ENCODE assay signal across 9 cellular contexts in the genomic region with DNA sequence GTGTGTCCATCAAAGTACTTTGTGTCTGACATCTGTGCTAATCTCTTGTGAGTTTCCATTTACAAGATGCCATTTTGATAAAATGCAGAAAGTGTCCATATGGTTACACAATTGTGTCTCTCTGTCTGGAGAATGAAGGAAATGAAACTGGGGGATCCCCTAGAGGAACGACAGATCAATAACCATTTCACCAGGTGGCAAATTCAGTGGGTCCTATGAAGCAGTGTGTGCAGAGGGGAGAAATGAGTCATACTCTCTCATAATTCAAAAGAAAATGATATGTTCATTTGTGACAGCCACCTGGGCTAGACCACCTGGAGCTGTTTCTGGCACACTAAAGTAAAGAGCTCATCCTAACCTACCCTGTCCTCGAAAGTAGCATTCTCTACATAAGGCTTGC. TPM values are rescaled to one million over a fixed set of nuclear protein-coding genes. Genes with fewer than 3 reads are reported as not detected.
DNase-seq lines count a peak whose midpoint lies in the region; ATAC-seq and TF ChIP-seq lines count a peak whose summit lies in the region.
"Had no signal": no experiment of that assay in that cellular context is flagged by ENCODE, and none has a peak within 500 bp of the region (broad histone marks: within the 10 kb centered on the region; RNA-seq: fewer than 3 reads in every experiment).

No MANE protein-coding gene starts in this region.

- no peak overlapping the region for H3K27ac Mint-ChIP-seq in MCF 10A (ENCODE audit: low read depth, unreplicated experiment)

- H3K4me3 Mint-ChIP-seq in MCF 10A (ENCODE audit: unreplicated experiment) = no peak overlapping the region

- WGBS in right lobe of liver (ENCODE audit: insufficient coverage, low coverage, low lambda C conversion rate, missing lambda C conversion rate) = 13% methylated on average over 1 of the region's 2 CpGs

- no peaks in the 10 kb centered on the region for H3K36me3 ChIP-seq in right lobe of liver

- H3K27ac ChIP-seq in right lobe of liver = no peak overlapping the region
- H3K27ac ChIP-seq: epithelial cell of prostate had no signal

- TF ChIP-seq CTCF in right lobe of liver (IDR thresholded peaks at IDR 0.05) (no peak), MCF 10A (IDR thresholded peaks at IDR 0.05; ENCODE audit: unreplicated experiment) (no peak)

- H3K27me3 Mint-ChIP-seq in MCF 10A (ENCODE audit: insufficient read depth, unreplicated experiment) = no peaks in the 10 kb centered on the region

- no peaks in the 10 kb centered on the region for H3K4me1 Mint-ChIP-seq in MCF 10A (ENCODE audit: insufficient read depth, unreplicated experiment)

- intact Hi-C loops in right lobe of liver (cut with DNase I) = no loop called here
- intact Hi-C loops in MCF 10A (cut with micrococcal nuclease) = no loop called here

- no peak for TF ChIP-seq POLR2A in right lobe of liver (IDR thresholded peaks at IDR 0.05)

- H3K9me3 Mint-ChIP-seq in MCF 10A (ENCODE audit: unreplicated experiment) = no peaks in the 10 kb centered on the region

- POLR2A ChIA-PET in MCF 10A (lab: Yijun Ruan, JAX) = interaction anchor here (0.9 kb wide), 1 partner anchor 12 kb away, joined by 3 read pairs; no protein-coding TSS in a partner anchor

- peak; percentile 82 for ATAC-seq in HG02970 (IDR thresholded peaks at IDR 0.05; ENCODE audit: low FRiP score, unreplicated experiment)
- ATAC-seq in right lobe of liver = no peak

- peaks cover 0 to 20% (median 7%) of the 10 kb centered on the region in 4 donors for H3K4me1 ChIP-seq in right lobe of liver

- peak; percentile 52 for DNase-seq in SKM-1 treated with dmso at 0.1 percent for 144 hours (lab: John Stamatoyannopoulos, UW; ENCODE audit: unreplicated experiment)
- no peak for DNase-seq in SKM-1 (lab: John Stamatoyannopoulos, UW; ENCODE audit: unreplicated experiment)
- DNase-seq in NOMO-1 (lab: John Stamatoyannopoulos, UW; ENCODE audit: unreplicated experiment in 2 of 2) = peak; percentile 37 to 87
- peak; percentile 54 for DNase-seq in stimulated activated CD4-positive, alpha-beta T cell treated with anti-CD3 and anti-CD28 coated beads, Interleukin-1b, Interleukin-23, amount 100 ng/mL, for 48 hours
- no peak for DNase-seq in right lobe of liver
- no peak for DNase-seq in KG1 (lab: John Stamatoyannopoulos, UW)
- no peak for DNase-seq in MCF 10A (ENCODE audit: unreplicated experiment)

- H3K27me3 ChIP-seq in right lobe of liver = no peaks in the 10 kb centered on the region

- CTCF ChIA-PET in MCF 10A (lab: Yijun Ruan, JAX) = interaction anchor here (0.9 kb wide), 1 partner anchor 9 kb away, joined by 3 read pairs; no protein-coding TSS in a partner anchor

- H3K36me3 Mint-ChIP-seq in MCF 10A (ENCODE audit: insufficient read depth, unreplicated experiment) = no peaks in the 10 kb centered on the region

- H3K4me3 ChIP-seq in right lobe of liver = no peak overlapping the region

- no TSS peak for BruUV-seq in MCF 10A (replicated peaks; lab: Mats Ljungman, UMichigan)

- H3K9me3 ChIP-seq in right lobe of liver = no peaks in the 10 kb centered on the region

RNA-seq across cellular contexts. Expression of gene CD47, which starts 10.1 kb away (rescaled TPM):
- 10 to 100 TPM; 19.5 to 42.3 (median 26.5) TPM for total RNA-seq in right lobe of liver
- 28.5 and 31.5 TPM in 2 replicates for total RNA-seq in MCF 10A (2022)

Comparison
In these comparisons a context has a peak if more than half of its experiments do, and no peak if none do; other contexts are left out.
1. DNase-seq: peak in SKM-1 treated with dmso at 0.1 percent for 144 hours (single experiment), NOMO-1 (2 of 2) and stimulated activated CD4-positive, alpha-beta T cell treated with anti-CD3 and anti-CD28 coated beads, Interleukin-1b, Interleukin-23, amount 100 ng/mL, for 48 hours (single experiment); none in SKM-1 (single experiment), right lobe of liver (0 of 3), KG1 (single experiment) and MCF 10A (single experiment).